10 cellular contexts compared by ENCODE assay signal in the genomic region with DNA sequence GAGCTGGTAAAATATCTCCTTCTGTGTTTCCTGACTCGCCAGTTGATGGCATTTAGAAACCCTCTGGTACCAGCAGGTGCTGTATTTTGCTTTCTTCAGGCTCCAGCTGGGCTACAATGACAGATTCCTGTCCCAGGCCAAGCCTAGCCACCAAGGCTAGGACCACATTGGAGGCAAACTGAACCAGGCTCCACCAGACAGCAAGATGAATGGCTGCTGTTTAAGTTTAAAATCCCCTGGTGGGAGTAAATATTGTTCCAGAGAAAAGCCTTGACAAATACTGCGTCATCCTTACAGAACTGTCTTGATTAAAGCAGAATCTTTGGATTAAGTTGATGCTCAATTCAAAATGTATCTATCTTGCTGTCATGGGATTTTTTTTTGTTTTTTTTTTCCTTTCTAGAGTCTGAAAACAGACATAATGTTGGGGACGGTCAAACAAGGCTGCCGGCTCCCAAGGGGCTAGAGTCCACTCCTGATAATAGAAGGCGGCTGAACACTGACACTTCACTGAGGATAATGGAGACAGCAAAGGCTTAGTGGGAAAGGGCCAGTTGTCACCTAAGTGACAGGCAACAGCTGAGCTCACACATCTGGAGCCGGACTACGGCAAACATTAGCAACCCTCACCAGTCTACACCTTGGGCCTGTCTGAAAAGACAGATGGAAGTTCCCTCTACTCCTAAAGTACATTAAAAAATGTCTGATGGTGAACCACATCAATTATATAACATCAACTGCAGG. TPM values are rescaled to one million over a fixed set of nuclear protein-coding genes. Genes with fewer than 3 reads are reported as not detected.
DNase-seq lines count a peak whose midpoint lies in the region; ATAC-seq and TF ChIP-seq lines count a peak whose summit lies in the region.
"Had no signal": no experiment of that assay in that cellular context is flagged by ENCODE, and none has a peak within 500 bp of the region (broad histone marks: within the 10 kb centered on the region; RNA-seq: fewer than 3 reads in every experiment).

No MANE protein-coding gene starts in this region.

- peaks cover 4% of the 10 kb centered on the region for H3K36me3 Mint-ChIP-seq in activated T-helper 1 cell treated with anti-CD3 and anti-CD28 coated beads, Interleukin-12 subunit alpha, Interleukin-12 subunit beta, Interleukin-2, Interleukin-4 antibody, amounts not matched to agents 30 ng/mL and 10 ng/mL and 1 ng/mL, durations not matched to agents 14 hours and 24 hours and 36 hours (ENCODE audit: low read depth)
- H3K36me3 Mint-ChIP-seq in stimulated activated naive B cell treated with anti-CD40 and anti-IgM and Interleukin-4, amounts not matched to agents 10 μg/mL and 1 μg/mL and 100 μg/mL, for 72 hours: no peaks in the 10 kb centered on the region

- ATAC-seq in right cardiac atrium: no peak
- ATAC-seq in stimulated activated naive B cell treated with anti-CD40 and anti-IgM and Interleukin-4, amounts not matched to agents 10 μg/mL and 1 μg/mL and 100 μg/mL, for 72 hours (replicated peaks): no peak

- peak overlapping the region; percentile 70 for H3K4me3 ChIP-seq in HL-60 (replicated peaks; ENCODE audit: insufficient read depth, low read length)
- peak overlapping the region; percentile 59 for H3K4me3 ChIP-seq in right cardiac atrium (ENCODE audit: low read length)
- peak overlapping the region; percentile 59 to 85 (median 68) for H3K4me3 ChIP-seq in skin epidermis

- no peaks in the 10 kb centered on the region for H3K9me3 ChIP-seq in right cardiac atrium (ENCODE audit: control insufficient read depth, low read length)

- no peak overlapping the region for H3K27ac Mint-ChIP-seq in activated T-helper 1 cell treated with anti-CD3 and anti-CD28 coated beads, Interleukin-12 subunit alpha, Interleukin-12 subunit beta, Interleukin-2, Interleukin-4 antibody, amounts not matched to agents 30 ng/mL and 10 ng/mL and 1 ng/mL, durations not matched to agents 14 hours and 24 hours and 36 hours
- H3K27ac Mint-ChIP-seq in stimulated activated naive B cell treated with anti-CD40 and anti-IgM and Interleukin-4, amounts not matched to agents 10 μg/mL and 1 μg/mL and 100 μg/mL, for 72 hours: no peak overlapping the region
- H3K27ac Mint-ChIP-seq: stimulated activated naive CD8-positive, alpha-beta T cell treated with anti-CD3 and anti-CD28 coated beads, Interleukin-15, Interleukin-2, amounts not matched to agents 100 ng/mL and 50 ng/mL, for 24 hours had no signal

- peaks cover 34% of the 10 kb centered on the region for H3K27me3 ChIP-seq in HL-60 (ENCODE audit: insufficient read depth, poor library complexity, severe bottlenecking)
- H3K27me3 ChIP-seq in right cardiac atrium (ENCODE audit: control insufficient read depth, insufficient read depth): no peaks in the 10 kb centered on the region

- intact Hi-C loops in activated T-helper 1 cell treated with anti-CD3 and anti-CD28 coated beads, Interleukin-12 subunit alpha, Interleukin-12 subunit beta, Interleukin-2, Interleukin-4 antibody, amounts not matched to agents 30 ng/mL and 10 ng/mL and 1 ng/mL, durations not matched to agents 14 hours and 24 hours and 36 hours (cut with micrococcal nuclease): loop anchor here (5.0 kb wide), 1 partner anchor 445 kb away; a partner anchor contains a TSS
- intact Hi-C loops in right cardiac atrium (cut with DNase I): loop anchor here in 2 of 4 donors (2.0 to 10.0 kb wide), 3 partner anchors 147 to 697 kb away; no protein-coding TSS in a partner anchor

- DNase-seq in HL-60 (ENCODE audit: low read depth in 1 of 2, low spot score in 1 of 2): no peak
- no peak for DNase-seq in activated T-helper 1 cell treated with anti-CD3 and anti-CD28 coated beads, Interleukin-12 subunit alpha, Interleukin-12 subunit beta, Interleukin-2, Interleukin-4 antibody, amounts not matched to agents 30 ng/mL and 10 ng/mL and 1 ng/mL, durations not matched to agents 14 hours and 24 hours and 36 hours (ENCODE audit: low spot score)
- DNase-seq in right cardiac atrium: peak in 1 of 3 donors; percentile 51
- DNase-seq in stimulated activated naive B cell treated with anti-CD40 and anti-IgM and Interleukin-4, amounts not matched to agents 10 μg/mL and 1 μg/mL and 100 μg/mL, for 72 hours: no peak
- DNase-seq in stimulated activated naive CD4-positive, alpha-beta T cell treated with Interleukin-2 at 50 U/mL for 16 hours (lab: John Stamatoyannopoulos, UW): no peak
- no peak for DNase-seq in NCI-H2227 treated with DMSO at 0.1 percent for 48 hours (lab: John Stamatoyannopoulos, UW)
- no peak for DNase-seq in CD1c-positive myeloid dendritic cell (ENCODE audit: extremely low spot score)
- DNase-seq: cortex of kidney had no signal

- peaks cover 20% of the 10 kb centered on the region for H3K4me1 Mint-ChIP-seq in activated T-helper 1 cell treated with anti-CD3 and anti-CD28 coated beads, Interleukin-12 subunit alpha, Interleukin-12 subunit beta, Interleukin-2, Interleukin-4 antibody, amounts not matched to agents 30 ng/mL and 10 ng/mL and 1 ng/mL, durations not matched to agents 14 hours and 24 hours and 36 hours (ENCODE audit: low read depth)
- peaks cover 11 to 17% of the 10 kb centered on the region in 2 donors for H3K4me1 Mint-ChIP-seq in stimulated activated naive B cell treated with anti-CD40 and anti-IgM and Interleukin-4, amounts not matched to agents 10 μg/mL and 1 μg/mL and 100 μg/mL, for 72 hours

- peaks cover 5% of the 10 kb centered on the region for H3K4me1 ChIP-seq in right cardiac atrium (ENCODE audit: control insufficient read depth, insufficient read depth, low read length)

- peak overlapping the region; percentile 66 for H3K4me3 Mint-ChIP-seq in activated T-helper 1 cell treated with anti-CD3 and anti-CD28 coated beads, Interleukin-12 subunit alpha, Interleukin-12 subunit beta, Interleukin-2, Interleukin-4 antibody, amounts not matched to agents 30 ng/mL and 10 ng/mL and 1 ng/mL, durations not matched to agents 14 hours and 24 hours and 36 hours
- H3K4me3 Mint-ChIP-seq in stimulated activated naive B cell treated with anti-CD40 and anti-IgM and Interleukin-4, amounts not matched to agents 10 μg/mL and 1 μg/mL and 100 μg/mL, for 72 hours: no peak overlapping the region

- no peaks in the 10 kb centered on the region for H3K9me3 Mint-ChIP-seq in activated T-helper 1 cell treated with anti-CD3 and anti-CD28 coated beads, Interleukin-12 subunit alpha, Interleukin-12 subunit beta, Interleukin-2, Interleukin-4 antibody, amounts not matched to agents 30 ng/mL and 10 ng/mL and 1 ng/mL, durations not matched to agents 14 hours and 24 hours and 36 hours
- H3K9me3 Mint-ChIP-seq in stimulated activated naive B cell treated with anti-CD40 and anti-IgM and Interleukin-4, amounts not matched to agents 10 μg/mL and 1 μg/mL and 100 μg/mL, for 72 hours: no peaks in the 10 kb centered on the region
- H3K9me3 Mint-ChIP-seq: stimulated activated naive CD8-positive, alpha-beta T cell treated with anti-CD3 and anti-CD28 coated beads, Interleukin-15, Interleukin-2, amounts not matched to agents 100 ng/mL and 50 ng/mL, for 24 hours had no signal

- TF ChIP-seq CTCF in HL-60 (IDR thresholded peaks at IDR 0.05; ENCODE audit: insufficient read depth, low read length): no peak

- no peak overlapping the region for H3K27ac ChIP-seq in HL-60 (replicated peaks)
- H3K27ac ChIP-seq in right cardiac atrium (ENCODE audit: low read length): peak overlapping the region; percentile 64
- H3K27ac ChIP-seq in skin epidermis: peak overlapping the region in 8 of 21 experiments; percentile 3 to 90 (median 38)

- 31% methylated on average over 7 of the region's 7 CpGs for WGBS in right cardiac atrium

- peaks cover 68% of the 10 kb centered on the region for H3K27me3 Mint-ChIP-seq in activated T-helper 1 cell treated with anti-CD3 and anti-CD28 coated beads, Interleukin-12 subunit alpha, Interleukin-12 subunit beta, Interleukin-2, Interleukin-4 antibody, amounts not matched to agents 30 ng/mL and 10 ng/mL and 1 ng/mL, durations not matched to agents 14 hours and 24 hours and 36 hours (ENCODE audit: insufficient read depth)
- H3K27me3 Mint-ChIP-seq in stimulated activated naive B cell treated with anti-CD40 and anti-IgM and Interleukin-4, amounts not matched to agents 10 μg/mL and 1 μg/mL and 100 μg/mL, for 72 hours: peaks cover 37 to 58% of the 10 kb centered on the region in 2 donors

RNA-seq across cellular contexts. Expression of a gene that starts 1.8 kb away (rescaled TPM):
- 0.34 TPM in 1 of 2 replicates, not detected in the other for total RNA-seq in activated T-helper 1 cell treated with anti-CD3 and anti-CD28 coated beads, Interleukin-12 subunit alpha, Interleukin-12 subunit beta, Interleukin-2, Interleukin-4 antibody, amounts not matched to agents 30 ng/mL and 10 ng/mL and 1 ng/mL, durations not matched to agents 14 hours and 24 hours and 36 hours
- 10 to 100 TPM; 21.9 to 27.2 (median 25.3) TPM for total RNA-seq in right cardiac atrium
- polyA plus RNA-seq in right cardiac atrium: 7.1 TPM

Comparison
In these comparisons a context has a peak if more than half of its experiments do, and no peak if none do; other contexts are left out.
1. RNA of a gene that starts 1.8 kb away (total RNA-seq): 21.9 to 27.2 TPM in right cardiac atrium; 0.34 TPM in activated T-helper 1 cell treated with anti-CD3 and anti-CD28 coated beads, Interleukin-12 subunit alpha, Interleukin-12 subunit beta, Interleukin-2, Interleukin-4 antibody, amounts not matched to agents 30 ng/mL and 10 ng/mL and 1 ng/mL, durations not matched to agents 14 hours and 24 hours and 36 hours; every median in the first group is over 10 times any median in the second.
2. Peak in every context shown above with its lines, with median percentiles within 50 percentile points of each other: H3K4me3 ChIP-seq.